Comparison of ENCODE assay signal across 8 cellular contexts in the genomic region with DNA sequence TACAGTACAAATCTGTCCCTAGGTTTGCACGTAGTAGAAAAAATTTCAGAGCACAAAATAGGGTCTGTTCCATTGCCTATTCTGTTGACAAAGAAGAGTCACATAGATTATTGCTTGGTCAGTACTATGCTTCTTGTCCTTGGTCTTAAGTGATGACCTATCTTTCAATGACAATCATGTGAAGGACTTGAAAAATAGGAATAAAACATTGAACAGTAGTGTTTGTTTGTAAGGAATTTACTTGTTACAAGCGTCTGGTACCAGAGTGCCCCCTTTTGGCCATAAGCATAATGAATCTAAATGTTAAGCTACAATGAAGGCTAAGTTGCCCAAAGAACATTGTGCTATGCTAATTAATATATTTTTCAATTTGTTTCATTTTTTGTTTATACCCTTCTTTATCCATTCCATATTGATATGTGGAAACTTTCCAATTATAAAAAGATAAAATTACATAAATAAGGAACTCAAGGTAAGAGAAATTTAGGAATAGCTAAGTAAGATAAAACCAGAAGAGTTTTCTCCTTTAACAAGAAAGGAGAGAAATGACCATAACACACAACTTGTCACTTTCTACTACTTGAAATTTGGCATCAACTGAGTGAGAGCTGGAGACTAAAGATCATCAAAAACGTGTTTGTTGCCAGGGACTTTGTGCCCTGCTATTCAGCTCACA.
DNase-seq lines count a peak whose midpoint lies in the region; ATAC-seq and TF ChIP-seq lines count a peak whose summit lies in the region.

No MANE protein-coding gene starts in this region.

- no peaks in the 10 kb centered on the region for H3K79me2 ChIP-seq in OCI-LY3 (ENCODE audit: low read length)

- H3K36me3 ChIP-seq in OCI-LY3 (replicated peaks; ENCODE audit: low read depth, low read length) (peaks cover 53% of the 10 kb centered on the region), colonic mucosa (no peaks in the 10 kb centered on the region), mucosa of descending colon (ENCODE audit: low read depth) (no peaks in the 10 kb centered on the region)

- peak; percentile 20 for DNase-seq in activated naive CD8-positive, alpha-beta T cell treated with anti-CD3 and anti-CD28 coated beads, Interleukin-2, amount 50 U/mL, for 24 hours
- no peak for DNase-seq in activated naive CD8-positive, alpha-beta T cell treated with anti-CD3 and anti-CD28 coated beads for 36 hours
- DNase-seq in colonic mucosa (peak; percentile 53), mucosa of descending colon (peak in 1 of 3 donors; percentile 67), COLO668 (lab: John Stamatoyannopoulos, UW; ENCODE audit: unreplicated experiment) (no peak)

- TF ChIP-seq CTCF in OCI-LY3 (IDR thresholded peaks at IDR 0.05; ENCODE audit: low read depth, low read length) (peak; percentile 85), colonic mucosa (IDR thresholded peaks at IDR 0.05) (peak; percentile 56), mucosa of descending colon (IDR thresholded peaks at IDR 0.05) (peak; percentile 19)

- no peaks in the 10 kb centered on the region for H3K9me3 Mint-ChIP-seq in activated naive CD8-positive, alpha-beta T cell treated with anti-CD3 and anti-CD28 coated beads, Interleukin-2, amount 50 U/mL, for 24 hours
- H3K9me3 Mint-ChIP-seq in activated naive CD8-positive, alpha-beta T cell treated with anti-CD3 and anti-CD28 coated beads for 36 hours, result no peaks in the 10 kb centered on the region

- H3K36me3 Mint-ChIP-seq in activated naive CD8-positive, alpha-beta T cell treated with anti-CD3 and anti-CD28 coated beads, Interleukin-2, amount 50 U/mL, for 24 hours (ENCODE audit: low read depth), result peaks cover 2% of the 10 kb centered on the region
- H3K36me3 Mint-ChIP-seq in activated naive CD8-positive, alpha-beta T cell treated with anti-CD3 and anti-CD28 coated beads for 36 hours, result peaks cover 4% of the 10 kb centered on the region

- H3K9ac ChIP-seq in OCI-LY3 (ENCODE audit: low read length) (peak overlapping the region; percentile 32), colonic mucosa (ENCODE audit: low read depth in 2 of 2, low read length in 2 of 2) (no peak overlapping the region)

- H4K20me1 ChIP-seq in OCI-LY3 (ENCODE audit: insufficient read depth, low read length), result no peaks in the 10 kb centered on the region

- no peak overlapping the region for H3K4me3 Mint-ChIP-seq in activated naive CD8-positive, alpha-beta T cell treated with anti-CD3 and anti-CD28 coated beads, Interleukin-2, amount 50 U/mL, for 24 hours
- H3K4me3 Mint-ChIP-seq in activated naive CD8-positive, alpha-beta T cell treated with anti-CD3 and anti-CD28 coated beads for 36 hours, result no peak overlapping the region

- H3K27ac ChIP-seq in OCI-LY3 (ENCODE audit: low read length), result peak overlapping the region; percentile 71
- H3K27ac ChIP-seq in colonic mucosa, result no peak overlapping the region

- H3K4me3 ChIP-seq in OCI-LY3 (ENCODE audit: low read length) (peak overlapping the region; percentile 56), colonic mucosa (no peak overlapping the region), mucosa of descending colon (no peak overlapping the region)

- no peak overlapping the region for H3K27ac Mint-ChIP-seq in activated naive CD8-positive, alpha-beta T cell treated with anti-CD3 and anti-CD28 coated beads, Interleukin-2, amount 50 U/mL, for 24 hours
- H3K27ac Mint-ChIP-seq in activated naive CD8-positive, alpha-beta T cell treated with anti-CD3 and anti-CD28 coated beads for 36 hours, result no peak overlapping the region

- H3K4me2 ChIP-seq in OCI-LY3 (ENCODE audit: low read length), result peak overlapping the region; percentile 81

- 0 out of 2 replicates have a peak overlapping the region, but pooled peaks have one; percentile 43 for H2AFZ ChIP-seq in OCI-LY3 (ENCODE audit: low read depth, low read length)

- no peaks in the 10 kb centered on the region for H3K27me3 Mint-ChIP-seq in activated naive CD8-positive, alpha-beta T cell treated with anti-CD3 and anti-CD28 coated beads, Interleukin-2, amount 50 U/mL, for 24 hours
- no peaks in the 10 kb centered on the region for H3K27me3 Mint-ChIP-seq in activated naive CD8-positive, alpha-beta T cell treated with anti-CD3 and anti-CD28 coated beads for 36 hours

- no peaks in the 10 kb centered on the region for H3K9me3 ChIP-seq in OCI-LY3 (ENCODE audit: insufficient read depth, low read length)
- no peaks in the 10 kb centered on the region for H3K9me3 ChIP-seq in colonic mucosa
- no peaks in the 10 kb centered on the region for H3K9me3 ChIP-seq in mucosa of descending colon

- peaks cover 10% of the 10 kb centered on the region for H3K4me1 Mint-ChIP-seq in activated naive CD8-positive, alpha-beta T cell treated with anti-CD3 and anti-CD28 coated beads, Interleukin-2, amount 50 U/mL, for 24 hours
- peaks cover 12% of the 10 kb centered on the region for H3K4me1 Mint-ChIP-seq in activated naive CD8-positive, alpha-beta T cell treated with anti-CD3 and anti-CD28 coated beads for 36 hours

- intact Hi-C loops in colonic mucosa (cut with DNase I), result loop anchor here (5.0 to 10.0 kb wide), 2 partner anchors 307 to 430 kb away; no protein-coding TSS in a partner anchor
- intact Hi-C loops in mucosa of descending colon (cut with DNase I, micrococcal nuclease), result loop anchor here (5.0 kb wide), 2 partner anchors 52 to 273 kb away; no protein-coding TSS in a partner anchor

- no peak for ATAC-seq in activated naive CD8-positive, alpha-beta T cell treated with anti-CD3 and anti-CD28 coated beads, Interleukin-2, amount 50 U/mL, for 24 hours
- ATAC-seq in HG03039 (IDR thresholded peaks at IDR 0.05; ENCODE audit: unreplicated experiment), result peak; percentile 54
- peak; percentile 43 for ATAC-seq in mucosa of descending colon
- no peak for ATAC-seq in HG03159 (IDR thresholded peaks at IDR 0.05; ENCODE audit: unreplicated experiment)

- H3K4me1 ChIP-seq in OCI-LY3 (ENCODE audit: low read length) (peaks cover 33% of the 10 kb centered on the region), colonic mucosa (no peaks in the 10 kb centered on the region), mucosa of descending colon (ENCODE audit: low read depth) (no peaks in the 10 kb centered on the region)

- no peaks in the 10 kb centered on the region for H3K27me3 ChIP-seq in OCI-LY3 (ENCODE audit: low read depth, low read length)
- H3K27me3 ChIP-seq in colonic mucosa, result no peaks in the 10 kb centered on the region

Comparison
In these comparisons a context has a peak if more than half of its experiments do, and no peak if none do; other contexts are left out.
1. DNase-seq: peak in activated naive CD8-positive, alpha-beta T cell treated with anti-CD3 and anti-CD28 coated beads, Interleukin-2, amount 50 U/mL, for 24 hours (single experiment) and colonic mucosa (single experiment); none in activated naive CD8-positive, alpha-beta T cell treated with anti-CD3 and anti-CD28 coated beads for 36 hours (single experiment) and COLO668 (single experiment).
2. ATAC-seq: peak in HG03039 (single experiment) and mucosa of descending colon (single experiment); none in activated naive CD8-positive, alpha-beta T cell treated with anti-CD3 and anti-CD28 coated beads, Interleukin-2, amount 50 U/mL, for 24 hours (single experiment) and HG03159 (single experiment).
3. CTCF ChIP-seq: peak in every context shown above with its lines; median percentile 85 in OCI-LY3; 56 in colonic mucosa; 19 in mucosa of descending colon.